Comparison of ENCODE assay signal across 17 cellular contexts in the genomic region with DNA sequence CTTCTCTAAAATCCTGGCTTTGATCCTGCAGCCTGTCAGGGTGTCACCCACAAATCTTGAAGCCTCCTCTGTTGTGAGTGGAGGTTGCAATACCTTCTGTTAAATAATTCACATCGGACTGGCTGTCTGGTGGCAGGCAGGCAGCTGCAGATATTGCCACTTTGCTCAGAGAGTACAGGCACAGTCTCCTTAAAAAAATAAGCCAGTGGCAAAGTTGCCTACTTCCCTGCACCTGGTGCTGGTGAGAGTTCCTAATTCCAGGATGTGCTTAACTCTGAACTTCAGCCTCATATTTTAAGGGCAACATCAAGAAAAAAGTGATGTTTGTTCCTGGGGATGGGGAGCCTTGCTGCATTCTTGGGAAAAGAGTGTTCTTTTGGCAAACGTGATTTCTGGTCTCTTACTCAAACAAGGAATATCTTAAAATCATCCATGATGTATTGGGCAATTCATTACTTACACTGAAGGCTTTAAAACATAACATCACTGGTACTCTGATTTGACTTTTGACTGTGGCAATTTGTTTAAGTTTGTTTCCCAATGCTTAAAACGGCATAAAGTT.
A peak's percentile ranks its signal among the peaks of the same experiment; 100 is the strongest.
DNase-seq lines count a peak whose midpoint lies in the region; TF ChIP-seq lines count a peak whose summit lies in the region.
"Had no signal": no experiment of that assay in that cellular context is flagged by ENCODE, and none has a peak within 500 bp of the region (broad histone marks: within the 10 kb centered on the region; RNA-seq: fewer than 3 reads in every experiment).

No MANE protein-coding gene starts in this region.

- no peak for TF ChIP-seq EP300 in stomach (IDR thresholded peaks at IDR 0.05)

- H2BK5ac ChIP-seq in mesenchymal stem cell (ENCODE audit: low read depth, low read length, poor library complexity, severe bottlenecking) = no peak overlapping the region

- H3K27me3 Mint-ChIP-seq in activated CD4-positive, alpha-beta memory T cell treated with anti-CD3 and anti-CD28 coated beads for 36 hours = no peaks in the 10 kb centered on the region

- H3K9me3 ChIP-seq in adipocyte (ENCODE audit: control insufficient read depth, low read length) (no peaks in the 10 kb centered on the region), mesenchymal stem cell (ENCODE audit: control insufficient read depth, low read length) (no peaks in the 10 kb centered on the region), stomach (no peaks in the 10 kb centered on the region)
- H3K9me3 ChIP-seq in effector memory CD4-positive, alpha-beta T cell (ENCODE audit: control insufficient read depth, low read length) = no peaks in the 10 kb centered on the region
- H3K9me3 ChIP-seq: gastroesophageal sphincter, vagina had no signal

- peak; percentile 35 for DNase-seq in NCI-H1092 treated with DMSO at 0.1 percent for 48 hours (lab: John Stamatoyannopoulos, UW)
- no peak for DNase-seq in NCI-H1092 (lab: John Stamatoyannopoulos, UW)
- DNase-seq in adipocyte (ENCODE audit: low read depth) = no peak
- no peak for DNase-seq in mesenchymal stem cell
- no peak for DNase-seq in stomach
- DNase-seq in activated CD4-positive, alpha-beta memory T cell treated with anti-CD3 and anti-CD28 coated beads for 36 hours = no peak
- DNase-seq in effector memory CD4-positive, alpha-beta T cell = no peak
- DNase-seq in DMS79 treated with DMSO at 0.1 percent for 48 hours (lab: John Stamatoyannopoulos, UW) = no peak
- DNase-seq: caudate nucleus; CD8-positive, alpha-beta T cell; GF-D8; HFFc6; NCI-H2107; stimulated activated CD4-positive, alpha-beta T cell treated with anti-CD3 and anti-CD28 coated beads, Interleukin-4, amount 100 ng/mL, for 24 hours had no signal

- H3K9ac ChIP-seq in adipocyte (ENCODE audit: low read length) (peak overlapping the region; percentile 20), mesenchymal stem cell (ENCODE audit: low read length) (peak overlapping the region; percentile 71)

- no peak overlapping the region for H2AK5ac ChIP-seq in mesenchymal stem cell (ENCODE audit: low read length, severe bottlenecking)

- no peak overlapping the region for H4K91ac ChIP-seq in mesenchymal stem cell (ENCODE audit: low read length)

- no peak overlapping the region for H3K14ac ChIP-seq in mesenchymal stem cell (ENCODE audit: low read length in 2 of 2)

- no peak overlapping the region for H3K4me3 Mint-ChIP-seq in activated CD4-positive, alpha-beta memory T cell treated with anti-CD3 and anti-CD28 coated beads for 36 hours
- H3K4me3 Mint-ChIP-seq: HFFc6 had no signal

- peaks cover 5% of the 10 kb centered on the region for H3K9me3 Mint-ChIP-seq in activated CD4-positive, alpha-beta memory T cell treated with anti-CD3 and anti-CD28 coated beads for 36 hours

- H3K36me3 ChIP-seq in adipocyte (ENCODE audit: control insufficient read depth, insufficient read depth, low read length, severe bottlenecking) = no peaks in the 10 kb centered on the region
- no peaks in the 10 kb centered on the region for H3K36me3 ChIP-seq in mesenchymal stem cell (ENCODE audit: control insufficient read depth in 1 of 2, insufficient read depth in 2 of 2, low read depth in 1 of 2, low read length in 2 of 2)
- no peaks in the 10 kb centered on the region for H3K36me3 ChIP-seq in stomach
- H3K36me3 ChIP-seq in effector memory CD4-positive, alpha-beta T cell (ENCODE audit: control insufficient read depth, insufficient read depth, low read length) = no peaks in the 10 kb centered on the region
- H3K36me3 ChIP-seq: gastroesophageal sphincter, vagina had no signal

- POLR2A ChIA-PET in activated CD4-positive, alpha-beta memory T cell treated with anti-CD3 and anti-CD28 coated beads for 36 hours (lab: Charles Lee) = no interaction called here

- H2BK15ac ChIP-seq in mesenchymal stem cell (ENCODE audit: low read depth, poor library complexity, severe bottlenecking) = no peak overlapping the region

- H3K4me2 ChIP-seq in mesenchymal stem cell (ENCODE audit: low read length, poor library complexity, severe bottlenecking) = no peak overlapping the region

- H3K23ac ChIP-seq in mesenchymal stem cell (ENCODE audit: low read length in 2 of 2) = no peak overlapping the region

- H3K4me1 Mint-ChIP-seq in activated CD4-positive, alpha-beta memory T cell treated with anti-CD3 and anti-CD28 coated beads for 36 hours (ENCODE audit: low read depth) = no peaks in the 10 kb centered on the region

- intact Hi-C loops in stomach (cut with DNase I; ENCODE audit: low total_unique reads) = no loop called here
- intact Hi-C loops in activated CD4-positive, alpha-beta memory T cell treated with anti-CD3 and anti-CD28 coated beads for 36 hours (cut with micrococcal nuclease) = no loop called here

- TF ChIP-seq POLR2A in stomach (IDR thresholded peaks at IDR 0.05) = no peak

- no peak for TF ChIP-seq CTCF in stomach (IDR thresholded peaks at IDR 0.05)

- no peak overlapping the region for H3K4ac ChIP-seq in mesenchymal stem cell (ENCODE audit: low read depth in 1 of 2, low read length in 2 of 2)

- no peak overlapping the region for H3K27ac Mint-ChIP-seq in activated CD4-positive, alpha-beta memory T cell treated with anti-CD3 and anti-CD28 coated beads for 36 hours
- H3K27ac Mint-ChIP-seq: activated naive CD4-positive, alpha-beta T cell treated with anti-CD3 and anti-CD28 coated beads, Interleukin-2, amount 50 U/mL, for 72 hours; CD8-positive, alpha-beta T cell; HFFc6 had no signal

- H3K27ac ChIP-seq in mesenchymal stem cell (ENCODE audit: low read length, poor library complexity, severe bottlenecking) (no peak overlapping the region), stomach (peak overlapping the region; percentile 21 to 79 (median 58))
- no peak overlapping the region for H3K27ac ChIP-seq in effector memory CD4-positive, alpha-beta T cell (ENCODE audit: insufficient read depth, low read length, poor library complexity, severe bottlenecking)
- H3K27ac ChIP-seq: gastroesophageal sphincter, vagina had no signal

- no peaks in the 10 kb centered on the region for H3K36me3 Mint-ChIP-seq in activated CD4-positive, alpha-beta memory T cell treated with anti-CD3 and anti-CD28 coated beads for 36 hours
- H3K36me3 Mint-ChIP-seq: activated naive CD4-positive, alpha-beta T cell treated with anti-CD3 and anti-CD28 coated beads, Interleukin-2, amount 50 U/mL, for 72 hours; CD8-positive, alpha-beta T cell had no signal

- no peak overlapping the region for H2AFZ ChIP-seq in mesenchymal stem cell (ENCODE audit: low read depth, low read length)

- no peak overlapping the region for H3K18ac ChIP-seq in mesenchymal stem cell (ENCODE audit: low read depth in 1 of 2, low read length in 2 of 2)

- no peak overlapping the region for H2BK120ac ChIP-seq in mesenchymal stem cell (ENCODE audit: low read depth, low read length)

- H3K4me1 ChIP-seq in adipocyte (ENCODE audit: control insufficient read depth, insufficient read depth, low read length) = peaks cover 25% of the 10 kb centered on the region
- H3K4me1 ChIP-seq in mesenchymal stem cell (ENCODE audit: control insufficient read depth, insufficient read depth, low read depth, low read length) = peaks cover 5% of the 10 kb centered on the region
- peaks cover 0 to 27% (median 19%) of the 10 kb centered on the region in 4 donors for H3K4me1 ChIP-seq in stomach
- no peaks in the 10 kb centered on the region for H3K4me1 ChIP-seq in effector memory CD4-positive, alpha-beta T cell (ENCODE audit: control insufficient read depth, insufficient read depth, low read length, poor library complexity, severe bottlenecking)

- no peak overlapping the region for H4K8ac ChIP-seq in mesenchymal stem cell (ENCODE audit: low read length)

- no peak overlapping the region for H2BK12ac ChIP-seq in mesenchymal stem cell (ENCODE audit: low read length in 2 of 2)

- H3K4me3 ChIP-seq in adipocyte (ENCODE audit: low read length) = peak overlapping the region; percentile 68
- H3K4me3 ChIP-seq in mesenchymal stem cell (ENCODE audit: insufficient read depth in 1 of 2, low read depth in 1 of 2, low read length in 2 of 2) = peak overlapping the region in 1 of 2 experiments; percentile 68
- no peak overlapping the region for H3K4me3 ChIP-seq in stomach
- H3K4me3 ChIP-seq in effector memory CD4-positive, alpha-beta T cell (ENCODE audit: insufficient read depth, low read depth, low read length, poor library complexity, severe bottlenecking) = no peak overlapping the region

- 79% methylated on average over 1 of the region's 3 CpGs for WGBS in mesenchymal stem cell
- 26 to 48% (median 34%) methylated on average over 3 of the region's 3 CpGs for WGBS in stomach, 5 donors

- H3K27me3 ChIP-seq in adipocyte (replicated peaks; ENCODE audit: control insufficient read depth, insufficient read depth, low read length) (no peaks in the 10 kb centered on the region), mesenchymal stem cell (ENCODE audit: control insufficient read depth in 1 of 2, insufficient read depth in 1 of 2, low read length in 2 of 2) (no peaks in the 10 kb centered on the region), stomach (peaks cover 0 to 3% (median 0%) of the 10 kb centered on the region in 3 donors)
- no peaks in the 10 kb centered on the region for H3K27me3 ChIP-seq in effector memory CD4-positive, alpha-beta T cell (replicated peaks; ENCODE audit: control insufficient read depth, insufficient read depth, low read length, poor library complexity, severe bottlenecking)
- H3K27me3 ChIP-seq: vagina had no signal

- H3K79me1 ChIP-seq in mesenchymal stem cell (replicated peaks; ENCODE audit: low read length, poor library complexity, severe bottlenecking) = no peaks in the 10 kb centered on the region

- CTCF ChIA-PET in activated CD4-positive, alpha-beta memory T cell treated with anti-CD3 and anti-CD28 coated beads for 36 hours (lab: Charles Lee) = no interaction called here

Comparison
In these comparisons a context has a peak if more than half of its experiments do, and no peak if none do; other contexts are left out.
1. H3K27ac ChIP-seq: peak in stomach (5 of 5); none in mesenchymal stem cell (single experiment) and effector memory CD4-positive, alpha-beta T cell (single experiment).